10 cellular contexts compared by ENCODE assay signal in genomic region chr2:8202139-8202538, GRCh38.
DNase-seq lines count a peak whose midpoint lies in the region; ATAC-seq, FAIRE-seq and TF ChIP-seq lines count a peak whose summit lies in the region.
"Had no signal": no experiment of that assay in that cellular context is flagged by ENCODE, and none has a peak within 500 bp of the region (broad histone marks: within the 10 kb centered on the region; RNA-seq: fewer than 3 reads in every experiment).

No MANE protein-coding gene starts in this region.

- no peak for TF ChIP-seq POLR2A in prostate gland (IDR thresholded peaks at IDR 0.05)

- ATAC-seq in GM19452 (IDR thresholded peaks at IDR 0.05; ENCODE audit: unreplicated experiment) (peak; percentile 93), HG03432 (IDR thresholded peaks at IDR 0.05; ENCODE audit: unreplicated experiment) (peak; percentile 95)

- no peak for TF ChIP-seq CTCF in GM06990 (IDR thresholded peaks at IDR 0.05; ENCODE audit: insufficient read depth, low read length, poor library complexity, severe bottlenecking)
- TF ChIP-seq CTCF in prostate gland (IDR thresholded peaks at IDR 0.05): no peak
- no peak for TF ChIP-seq CTCF in nephron progenitor cell (IDR thresholded peaks at IDR 0.05)

- no peaks in the 10 kb centered on the region for H3K9me3 ChIP-seq in prostate gland

- H3K27me3 ChIP-seq in GM06990 (replicated peaks; ENCODE audit: control insufficient read depth, insufficient read depth, low read length): no peaks in the 10 kb centered on the region
- H3K27me3 ChIP-seq in prostate gland (replicated peaks; ENCODE audit: insufficient read depth): no peaks in the 10 kb centered on the region
- H3K27me3 ChIP-seq: neural progenitor cell had no signal

- peaks cover 34% of the 10 kb centered on the region for H3K4me1 Mint-ChIP-seq in nephron progenitor cell

- H3K27ac ChIP-seq in prostate gland: no peak overlapping the region
- H3K27ac ChIP-seq: neural progenitor cell had no signal

- H3K36me3 ChIP-seq in GM06990 (ENCODE audit: control insufficient read depth, insufficient read depth, low read length) (no peaks in the 10 kb centered on the region), prostate gland (no peaks in the 10 kb centered on the region)
- H3K36me3 ChIP-seq: neural progenitor cell had no signal

- H3K27me3 Mint-ChIP-seq in nephron progenitor cell (ENCODE audit: low read depth, poor library complexity): no peaks in the 10 kb centered on the region

- H3K36me3 Mint-ChIP-seq in nephron progenitor cell (ENCODE audit: low read depth): peaks cover 6% of the 10 kb centered on the region

- DNase-seq in GM06990 (ENCODE audit: extremely low read depth, insufficient read length) (peak; percentile 28), RPMI7951 (ENCODE audit: low read depth) (peak; percentile 59), prostate gland (ENCODE audit: low spot score) (no peak), SIG-M5 (lab: John Stamatoyannopoulos, UW) (no peak), nephron progenitor cell (no peak), frontal cortex (ENCODE audit: low spot score in 2 of 2) (no peak)

- peaks cover 26% of the 10 kb centered on the region for H3K9me3 Mint-ChIP-seq in nephron progenitor cell

- intact Hi-C loops in prostate gland (cut with DNase I): no loop called here

- WGBS in prostate gland: 57% methylated on average over 7 of the region's 7 CpGs

- no peak overlapping the region for H3K4me3 ChIP-seq in GM06990 (replicated peaks; ENCODE audit: low read depth, low read length)
- no peak overlapping the region for H3K4me3 ChIP-seq in prostate gland
- H3K4me3 ChIP-seq: neural progenitor cell had no signal

- H3K4me3 Mint-ChIP-seq in nephron progenitor cell: no peak overlapping the region
- H3K4me3 Mint-ChIP-seq: neural progenitor cell had no signal

- FAIRE-seq in frontal cortex (lab: Jason Lieb, UNC): no peak
- FAIRE-seq: G401.6 had no signal

- no peaks in the 10 kb centered on the region for H3K4me1 ChIP-seq in prostate gland (replicated peaks)

- H3K27ac Mint-ChIP-seq in nephron progenitor cell: no peak overlapping the region
- H3K27ac Mint-ChIP-seq: neural progenitor cell had no signal

Comparison
In these comparisons a context has a peak if more than half of its experiments do, and no peak if none do; other contexts are left out.
1. DNase-seq: peak in GM06990 (single experiment) and RPMI7951 (single experiment); none in prostate gland (single experiment), SIG-M5 (single experiment), nephron progenitor cell (single experiment) and frontal cortex (0 of 2).